29 cellular contexts compared by ENCODE assay signal in genomic region chr2:1633092-1633721, GRCh38.
A peak's percentile ranks its signal among the peaks of the same experiment; 100 is the strongest.
DNase-seq lines count a peak whose midpoint lies in the region; ATAC-seq and TF ChIP-seq lines count a peak whose summit lies in the region.
"Had no signal": no experiment of that assay in that cellular context is flagged by ENCODE, and none has a peak within 500 bp of the region (broad histone marks: within the 10 kb centered on the region; RNA-seq: fewer than 3 reads in every experiment).

No MANE protein-coding gene starts in this region.

- peak in 1 of 2 donors; percentile 33 for DNase-seq in cardiac muscle cell (ENCODE audit: low read depth in 1 of 2, low spot score in 1 of 2)
- DNase-seq in heart right ventricle: no peak
- DNase-seq in WTC11 (ENCODE audit: low spot score): no peak
- peak; percentile 42 to 60 for DNase-seq in left colon
- DNase-seq in stomach: peak; percentile 24
- DNase-seq: activated CD4-positive, alpha-beta T cell treated with anti-CD3 and anti-CD28 coated beads, Interleukin-2, amount 10 ng/mL, durations not matched to agents 7 days and 5 days; activated naive CD4-positive, alpha-beta T cell; activated T-cell treated with anti-CD3 and anti-CD28 coated beads, Interleukin-2, amount 50 U/mL, for 48 hours; body of pancreas; CD8-positive, alpha-beta T cell; effector memory CD4-positive, alpha-beta T cell; gastrocnemius medialis; hippocampal formation; KG1; left ventricle myocardium inferior; naive thymus-derived CD4-positive, alpha-beta T cell; NCI-H146; NCI-H2107; NCI-H510A; retina; Right ventricle myocardium superior; stimulated activated CD4-positive, alpha-beta T cell treated with anti-CD3 and anti-CD28 coated beads, Interleukin-2, amount 100 ng/mL, for 24 hours had no signal

- H3K36me3 ChIP-seq in cardiac muscle cell (peaks cover 11% of the 10 kb centered on the region), heart right ventricle (peaks cover 0 to 87% (median 24%) of the 10 kb centered on the region in 9 donors), stomach (peaks cover 3 to 67% (median 40%) of the 10 kb centered on the region in 4 donors)

- H3K27ac Mint-ChIP-seq in WTC11: peak overlapping the region; percentile 71; the same call in 1 of the 2 replicates
- H3K27ac Mint-ChIP-seq: activated CD4-positive, alpha-beta T cell treated with anti-CD3 and anti-CD28 coated beads, Interleukin-2, amount 10 ng/mL, durations not matched to agents 7 days and 5 days; CD8-positive, alpha-beta T cell; mesothelial cell of epicardium; naive thymus-derived CD4-positive, alpha-beta T cell had no signal

- CTCF ChIA-PET in WTC11 (lab: Charles Lee): interaction anchor here (0.8 to 1.1 kb wide), 2 partner anchors 42 kb away, joined by 3 read pairs; no protein-coding TSS in a partner anchor

- H3K27me3 Mint-ChIP-seq in WTC11 (ENCODE audit: low read depth): no peaks in the 10 kb centered on the region

- ATAC-seq in heart right ventricle (no peak), WTC11 (no peak), left colon (peak; percentile 75), GM19324 (IDR thresholded peaks at IDR 0.05; ENCODE audit: low FRiP score, unreplicated experiment) (no peak), GM18870 (IDR thresholded peaks at IDR 0.05; ENCODE audit: unreplicated experiment) (no peak), GM21529 (IDR thresholded peaks at IDR 0.05; ENCODE audit: unreplicated experiment) (no peak)
- ATAC-seq: A549; body of pancreas; CD8-positive, alpha-beta T cell; gastrocnemius medialis; HCT116 had no signal

- 58 to 73% methylated on average over 18 of the region's 18 CpGs for WGBS in heart right ventricle, 2 donors
- 69 to 82% (median 74%) methylated on average over 18 of the region's 18 CpGs for WGBS in stomach, 5 donors

- no peak for TF ChIP-seq POLR2A in stomach (IDR thresholded peaks at IDR 0.05)

- TF ChIP-seq CTCF in cardiac muscle cell (IDR thresholded peaks at IDR 0.05; ENCODE audit: low read depth, low read length) (no peak), heart right ventricle (IDR thresholded peaks at IDR 0.05) (no peak), WTC11 (IDR thresholded peaks at IDR 0.05) (no peak), stomach (IDR thresholded peaks at IDR 0.05) (no peak)

- peak overlapping the region; percentile 80 for H3K27ac ChIP-seq in cardiac muscle cell
- H3K27ac ChIP-seq in heart right ventricle: peak overlapping the region in 1 of 10 donors; percentile 0
- H3K27ac ChIP-seq in stomach: peak overlapping the region in 1 of 5 donors; percentile 14
- H3K27ac ChIP-seq: A549, body of pancreas, gastrocnemius medialis, left ventricle myocardium inferior had no signal

- intact Hi-C loops in heart right ventricle (cut with DNase I) (loop anchor here in 1 of 10 donors (5.0 kb wide), 1 partner anchor 41 kb away; no protein-coding TSS in a partner anchor), left colon (cut with DNase I, micrococcal nuclease) (no loop called here), stomach (cut with DNase I; ENCODE audit: low total_unique reads) (no loop called here)

- peaks cover 70% of the 10 kb centered on the region for H3K36me3 Mint-ChIP-seq in WTC11
- H3K36me3 Mint-ChIP-seq: CD8-positive, alpha-beta T cell; naive thymus-derived CD4-positive, alpha-beta T cell had no signal

- no peaks in the 10 kb centered on the region for H3K27me3 ChIP-seq in cardiac muscle cell
- peaks cover 0 to 5% (median 0%) of the 10 kb centered on the region in 7 donors for H3K27me3 ChIP-seq in heart right ventricle
- H3K27me3 ChIP-seq in stomach: no peaks in the 10 kb centered on the region
- H3K27me3 ChIP-seq: body of pancreas, gastrocnemius medialis, upper lobe of left lung had no signal

- H3K4me3 Mint-ChIP-seq in WTC11: no peak overlapping the region
- H3K4me3 Mint-ChIP-seq: activated CD4-positive, alpha-beta T cell treated with anti-CD3 and anti-CD28 coated beads, Interleukin-2, amount 10 ng/mL, durations not matched to agents 7 days and 5 days; CD8-positive, alpha-beta T cell; mesothelial cell of epicardium; naive thymus-derived CD4-positive, alpha-beta T cell had no signal

- peaks cover 3% of the 10 kb centered on the region; the same call in 1 of the 2 replicates for H3K4me1 Mint-ChIP-seq in WTC11
- H3K4me1 Mint-ChIP-seq: activated CD4-positive, alpha-beta T cell treated with anti-CD3 and anti-CD28 coated beads, Interleukin-2, amount 10 ng/mL, durations not matched to agents 7 days and 5 days; naive thymus-derived CD4-positive, alpha-beta T cell had no signal

- TF ChIP-seq EP300 in stomach (IDR thresholded peaks at IDR 0.05): no peak

- no peak overlapping the region for H3K4me3 ChIP-seq in cardiac muscle cell
- H3K4me3 ChIP-seq in heart right ventricle: no peak overlapping the region
- H3K4me3 ChIP-seq in stomach: no peak overlapping the region
- H3K4me3 ChIP-seq: A549, body of pancreas, gastrocnemius medialis, left ventricle myocardium inferior, upper lobe of left lung had no signal

- peaks cover 17% of the 10 kb centered on the region for H3K9me3 Mint-ChIP-seq in WTC11
- H3K9me3 Mint-ChIP-seq: activated CD4-positive, alpha-beta T cell treated with anti-CD3 and anti-CD28 coated beads, Interleukin-2, amount 10 ng/mL, durations not matched to agents 7 days and 5 days; CD8-positive, alpha-beta T cell; naive thymus-derived CD4-positive, alpha-beta T cell had no signal

- no peaks in the 10 kb centered on the region for H3K9me3 ChIP-seq in cardiac muscle cell (ENCODE audit: low read depth)
- peaks cover 0 to 15% (median 0%) of the 10 kb centered on the region in 11 donors for H3K9me3 ChIP-seq in heart right ventricle
- peaks cover 0 to 5% (median 2%) of the 10 kb centered on the region in 4 donors for H3K9me3 ChIP-seq in stomach
- H3K9me3 ChIP-seq: gastrocnemius medialis, upper lobe of left lung had no signal

- POLR2A ChIA-PET in WTC11 (lab: Charles Lee): no interaction called here

- H3K4me1 ChIP-seq in cardiac muscle cell (ENCODE audit: low read depth): peaks cover 42% of the 10 kb centered on the region
- peaks cover 0 to 18% (median 5%) of the 10 kb centered on the region in 9 donors for H3K4me1 ChIP-seq in heart right ventricle
- H3K4me1 ChIP-seq in stomach: no peaks in the 10 kb centered on the region
- H3K4me1 ChIP-seq: body of pancreas, gastrocnemius medialis had no signal

TF ChIP-seq in WTC11, 78 proteins besides CTCF, POLR2A, EP300 and RAD21:
- TF ChIP-seq PRRX2 (CRISPR knock-in tag; IDR thresholded peaks at IDR 0.05): no peak
TF ChIP-seq in WTC11: peak in this region for 0.

Comparison
In these comparisons a context has a peak if more than half of its experiments do, and no peak if none do; other contexts are left out.
1. DNase-seq: peak in left colon (2 of 2) and stomach (single experiment); none in heart right ventricle (0 of 2) and WTC11 (single experiment).